In genomic region chr15:33195283-33195682, GRCh38 we compare ENCODE assay signal across 9 cellular contexts. TPM values are rescaled to one million over a fixed set of nuclear protein-coding genes. Genes with fewer than 3 reads are reported as not detected.
DNase-seq lines count a peak whose midpoint lies in the region; ATAC-seq and TF ChIP-seq lines count a peak whose summit lies in the region.
"Had no signal": no experiment of that assay in that cellular context is flagged by ENCODE, and none has a peak within 500 bp of the region (broad histone marks: within the 10 kb centered on the region; RNA-seq: fewer than 3 reads in every experiment).

No MANE protein-coding gene starts in this region.

- no peak for DNase-seq in GM23338 (ENCODE audit: low spot score)
- no peak for DNase-seq in activated CD4-positive, alpha-beta memory T cell treated with anti-CD3 and anti-CD28 coated beads, Interleukin-2, amount 10 ng/mL, durations not matched to agents 7 days and 5 days
- DNase-seq in right cardiac atrium, result no peak
- DNase-seq in skeletal muscle cell (ENCODE audit: low read depth), result no peak
- DNase-seq in caudate nucleus (lab: John Stamatoyannopoulos, UW), result no peak
- DNase-seq in NCI-H187 (lab: John Stamatoyannopoulos, UW), result no peak
- no peak for DNase-seq in G401 (ENCODE audit: low spot score)

- peaks cover 10% of the 10 kb centered on the region for H3K27me3 Mint-ChIP-seq in GM23338 (ENCODE audit: insufficient read depth, low read depth, poor library complexity)
- H3K27me3 Mint-ChIP-seq in activated CD4-positive, alpha-beta memory T cell treated with anti-CD3 and anti-CD28 coated beads, Interleukin-2, amount 10 ng/mL, durations not matched to agents 7 days and 5 days, result peaks cover 47% of the 10 kb centered on the region

- peak overlapping the region; percentile 92 for H2AFZ ChIP-seq in GM23338

- peak overlapping the region; percentile 86 for H3K4me3 Mint-ChIP-seq in GM23338
- peak overlapping the region; percentile 46 for H3K4me3 Mint-ChIP-seq in activated CD4-positive, alpha-beta memory T cell treated with anti-CD3 and anti-CD28 coated beads, Interleukin-2, amount 10 ng/mL, durations not matched to agents 7 days and 5 days

- H3K27me3 ChIP-seq in GM23338 (ENCODE audit: insufficient read depth) (no peaks in the 10 kb centered on the region), right cardiac atrium (ENCODE audit: control insufficient read depth, insufficient read depth) (no peaks in the 10 kb centered on the region)

- peaks cover 8% of the 10 kb centered on the region for H3K4me1 ChIP-seq in GM23338 (ENCODE audit: insufficient read depth)
- H3K4me1 ChIP-seq in right cardiac atrium (ENCODE audit: control insufficient read depth, insufficient read depth, low read length), result no peaks in the 10 kb centered on the region

- H3K27ac Mint-ChIP-seq in GM23338, result no peak overlapping the region
- no peak overlapping the region for H3K27ac Mint-ChIP-seq in activated CD4-positive, alpha-beta memory T cell treated with anti-CD3 and anti-CD28 coated beads, Interleukin-2, amount 10 ng/mL, durations not matched to agents 7 days and 5 days

- no peak overlapping the region for H3K27ac ChIP-seq in GM23338 (ENCODE audit: low read depth)
- no peak overlapping the region for H3K27ac ChIP-seq in right cardiac atrium (ENCODE audit: low read length)
- no peak overlapping the region for H3K27ac ChIP-seq in caudate nucleus (ENCODE audit: low read depth, low read length)
- H3K27ac ChIP-seq: epithelial cell of prostate had no signal

- WGBS in right cardiac atrium, result 44% methylated on average over 7 of the region's 7 CpGs

- H3K36me3 ChIP-seq in GM23338 (ENCODE audit: insufficient read depth), result no peaks in the 10 kb centered on the region

- no peaks in the 10 kb centered on the region for H3K36me3 Mint-ChIP-seq in GM23338 (ENCODE audit: low read depth)
- no peaks in the 10 kb centered on the region for H3K36me3 Mint-ChIP-seq in activated CD4-positive, alpha-beta memory T cell treated with anti-CD3 and anti-CD28 coated beads, Interleukin-2, amount 10 ng/mL, durations not matched to agents 7 days and 5 days (ENCODE audit: low read depth)

- no peak for TF ChIP-seq CTCF in GM23338 (conservative IDR thresholded peaks at IDR 0.05; ENCODE audit: low read depth in 2 of 2)

- no peaks in the 10 kb centered on the region for H3K79me2 ChIP-seq in GM23338 (replicated peaks; ENCODE audit: insufficient read depth)

- in situ Hi-C loops in G401 (cut with HindIII; ENCODE audit: low sequenced_read_pairs), result no loop called here

- H3K4me2 ChIP-seq in GM23338, result peak overlapping the region; percentile 87

- no peaks in the 10 kb centered on the region for H3F3A ChIP-seq in GM23338 (replicated peaks; ENCODE audit: low read depth)

- no peaks in the 10 kb centered on the region for H3K9me3 ChIP-seq in right cardiac atrium (ENCODE audit: control insufficient read depth, low read length)

- H3K9me3 Mint-ChIP-seq in GM23338, result no peaks in the 10 kb centered on the region
- H3K9me3 Mint-ChIP-seq in activated CD4-positive, alpha-beta memory T cell treated with anti-CD3 and anti-CD28 coated beads, Interleukin-2, amount 10 ng/mL, durations not matched to agents 7 days and 5 days, result no peaks in the 10 kb centered on the region

- H3K9me2 ChIP-seq in GM23338 (ENCODE audit: insufficient read depth), result no peaks in the 10 kb centered on the region

- intact Hi-C loops in right cardiac atrium (cut with DNase I), result loop anchor here in 1 of 4 donors (10.0 kb wide), 1 partner anchor 60 kb away; no protein-coding TSS in a partner anchor

- H3K4me1 Mint-ChIP-seq in GM23338, result peaks cover 20% of the 10 kb centered on the region; the same call in 2 of the 3 replicates
- H3K4me1 Mint-ChIP-seq in activated CD4-positive, alpha-beta memory T cell treated with anti-CD3 and anti-CD28 coated beads, Interleukin-2, amount 10 ng/mL, durations not matched to agents 7 days and 5 days, result peaks cover 29% of the 10 kb centered on the region

- CTCF ChIA-PET in activated CD4-positive, alpha-beta memory T cell treated with anti-CD3 and anti-CD28 coated beads, Interleukin-2, amount 10 ng/mL, durations not matched to agents 7 days and 5 days (lab: Charles Lee), result interaction anchor here (0.6 kb wide), 1 partner anchor 22 kb away, joined by 3 read pairs; no protein-coding TSS in a partner anchor

- POLR2A ChIA-PET in activated CD4-positive, alpha-beta memory T cell treated with anti-CD3 and anti-CD28 coated beads, Interleukin-2, amount 10 ng/mL, durations not matched to agents 7 days and 5 days (lab: Charles Lee), result interaction anchor here (1.0 kb wide), 1 partner anchor 10 kb away, joined by 4 read pairs; no protein-coding TSS in a partner anchor

- H3K4me3 ChIP-seq in GM23338, result peak overlapping the region; percentile 69
- H3K4me3 ChIP-seq in right cardiac atrium (ENCODE audit: low read length), result peak overlapping the region; percentile 47
- peak overlapping the region; percentile 57 for H3K4me3 ChIP-seq in skeletal muscle cell (ENCODE audit: low read depth, low read length)

- no peaks in the 10 kb centered on the region for H4K20me1 ChIP-seq in GM23338 (replicated peaks; ENCODE audit: insufficient read depth)

- ATAC-seq in GM23338 (no peak), right cardiac atrium (no peak), GM18519 (IDR thresholded peaks at IDR 0.05; ENCODE audit: low FRiP score, unreplicated experiment) (no peak)

TF ChIP-seq in GM23338, 12 proteins besides CTCF, POLR2A, EP300 and RAD21 (continues in another document):
- TF ChIP-seq ZNF462 (CRISPR knock-in tag; IDR thresholded peaks at IDR 0.05), result no peak
- TF ChIP-seq EZH2phosphoT487 (IDR thresholded peaks at IDR 0.05; ENCODE audit: unreplicated experiment), result no peak
- TF ChIP-seq POLR2AphosphoS5 (IDR thresholded peaks at IDR 0.05; ENCODE audit: low read depth), result no peak
- no peak for TF ChIP-seq ZNF114 (CRISPR knock-in tag; IDR thresholded peaks at IDR 0.05)
- no peak for TF ChIP-seq NANOG (IDR thresholded peaks at IDR 0.05; ENCODE audit: borderline replicate concordance)
- no peak for TF ChIP-seq JUNB (IDR thresholded peaks at IDR 0.05; ENCODE audit: unreplicated experiment)

RNA-seq across cellular contexts. Expression of gene FMN1, which starts 0.8 kb away (rescaled TPM):
- total RNA-seq in GM23338 (2014; rRNA removed; shearing (Covaris generic)), result 1.6 and 2.1 TPM in 2 replicates
- 0.71 and 1.2 TPM in 2 replicates for polyA plus RNA-seq in GM23338 (2016; fragmentation: Nextera tagmentation; extraction: Ambion mirVana)
- under 1 TPM; 0.03 to 0.15 TPM for total RNA-seq in activated CD4-positive, alpha-beta memory T cell treated with anti-CD3 and anti-CD28 coated beads, Interleukin-2, amount 10 ng/mL, durations not matched to agents 7 days and 5 days
- 1 to 10 TPM; 1.7 to 8.5 (median 3.5) TPM for total RNA-seq in right cardiac atrium
- 0.63 TPM for polyA plus RNA-seq in right cardiac atrium
- not detected in 2 replicates for total RNA-seq in G401 (2014; rRNA removed; shearing (Covaris generic))
